In the genomic region with DNA sequence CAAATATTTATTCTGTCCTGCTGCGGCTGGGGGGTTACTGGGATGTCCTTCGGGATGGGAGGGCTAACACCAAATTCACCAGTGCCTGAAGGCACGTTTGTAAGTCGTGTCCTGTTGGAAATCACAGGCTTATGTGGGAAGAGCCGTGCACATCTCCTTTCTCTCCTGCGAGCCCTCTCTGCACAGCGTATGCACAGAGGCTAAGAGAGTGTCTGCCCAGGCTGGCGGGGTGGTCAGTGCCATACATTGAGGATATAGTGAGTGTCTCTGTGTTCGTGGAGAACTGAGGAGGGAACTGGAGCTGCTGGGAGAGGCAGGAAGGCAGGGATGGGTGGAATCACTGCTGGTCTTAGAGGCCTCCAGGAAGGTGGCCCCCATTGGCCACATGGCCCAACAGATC, we compare ENCODE assay signal across 19 cellular contexts.
DNase-seq lines count a peak whose midpoint lies in the region; ATAC-seq, FAIRE-seq and TF ChIP-seq lines count a peak whose summit lies in the region.
"Had no signal": no experiment of that assay in that cellular context is flagged by ENCODE, and none has a peak within 500 bp of the region (broad histone marks: within the 10 kb centered on the region; RNA-seq: fewer than 3 reads in every experiment).

No MANE protein-coding gene starts in this region.

- H3K4me1 Mint-ChIP-seq in stimulated activated memory B cell treated with anti-CD40 and anti-IgM and Interleukin-4, amounts not matched to agents 10 μg/mL and 1 μg/mL and 100 μg/mL, for 72 hours, result peaks cover 41% of the 10 kb centered on the region
- peaks cover 6% of the 10 kb centered on the region for H3K4me1 Mint-ChIP-seq in CD8-positive, alpha-beta T cell (ENCODE audit: low read depth)

- no peaks in the 10 kb centered on the region for H3K9me3 Mint-ChIP-seq in stimulated activated memory B cell treated with anti-CD40 and anti-IgM and Interleukin-4, amounts not matched to agents 10 μg/mL and 1 μg/mL and 100 μg/mL, for 72 hours
- no peaks in the 10 kb centered on the region for H3K9me3 Mint-ChIP-seq in CD8-positive, alpha-beta T cell
- H3K9me3 Mint-ChIP-seq: GM23338, IgD-negative memory B cell had no signal

- DNase-seq in SK-N-SH, result peak; percentile 19
- peak; percentile 9 for DNase-seq in GM12891 (ENCODE audit: insufficient read length, low spot score)
- DNase-seq in body of pancreas, result no peak
- no peak for DNase-seq in CD8-positive, alpha-beta T cell
- no peak for DNase-seq in PC-3
- DNase-seq: EL, HCEC 1CT, Karpas-422, NCI-H1417 treated with DMSO at 0.1 percent for 48 hours, NCI-H187 treated with DMSO at 0.1 percent for 48 hours, NCI-H226, NCI-H524 treated with DMSO at 0.1 percent for 48 hours had no signal

- H3K27ac ChIP-seq in SK-N-SH (ENCODE audit: low read depth in 2 of 2, low read length in 1 of 2) (no peak overlapping the region), body of pancreas (peak overlapping the region in 3 of 4 donors; percentile 50 to 79 (median 75)), PC-3 (ENCODE audit: low read length) (no peak overlapping the region)
- H3K27ac ChIP-seq in CD8-positive, alpha-beta T cell (ENCODE audit: low read depth, low read length), result no peak overlapping the region
- H3K27ac ChIP-seq: 22Rv1 had no signal

- intact Hi-C loops in body of pancreas (cut with DNase I) (no loop called here), PC-3 (cut with micrococcal nuclease) (no loop called here)
- intact Hi-C loops in CD8-positive, alpha-beta T cell (cut with DNase I, micrococcal nuclease), result no loop called here

- no peaks in the 10 kb centered on the region for H3K9me2 ChIP-seq in SK-N-SH
- no peaks in the 10 kb centered on the region for H3K9me2 ChIP-seq in PC-3 (replicated peaks; ENCODE audit: low read length)

- POLR2A ChIA-PET in SK-N-SH (lab: Yijun Ruan, JAX), result no interaction called here
- POLR2A ChIA-PET in CD8-positive, alpha-beta T cell (lab: Charles Lee), result no interaction called here
- POLR2A ChIA-PET in PC-3 (lab: Charles Lee; ENCODE audit: unreplicated experiment), result no interaction called here

- peak overlapping the region; percentile 1 for H3K27ac Mint-ChIP-seq in stimulated activated memory B cell treated with anti-CD40 and anti-IgM and Interleukin-4, amounts not matched to agents 10 μg/mL and 1 μg/mL and 100 μg/mL, for 72 hours
- no peak overlapping the region for H3K27ac Mint-ChIP-seq in CD8-positive, alpha-beta T cell
- H3K27ac Mint-ChIP-seq: GM23338 had no signal

- H3K36me3 ChIP-seq in SK-N-SH (replicated peaks in 1 of 2; ENCODE audit: control insufficient read depth in 1 of 2, insufficient read depth in 2 of 2, low read length in 1 of 2) (no peaks in the 10 kb centered on the region), body of pancreas (replicated peaks in 1 of 2; ENCODE audit: insufficient read depth in 1 of 2, low read depth in 2 of 2) (no peaks in the 10 kb centered on the region), PC-3 (ENCODE audit: low read depth, low read length) (no peaks in the 10 kb centered on the region)
- H3K36me3 ChIP-seq in CD8-positive, alpha-beta T cell (ENCODE audit: insufficient read depth, low read length), result no peaks in the 10 kb centered on the region

- TF ChIP-seq POLR2A in GM12891 (IDR thresholded peaks at IDR 0.05; ENCODE audit: low read depth, low read length), result no peak
- TF ChIP-seq POLR2A in body of pancreas (IDR thresholded peaks at IDR 0.05), result no peak

- no peak for FAIRE-seq in GM12891 (lab: Jason Lieb, UNC)

- 46% methylated on average over 9 of the region's 9 CpGs for WGBS in SK-N-SH (ENCODE audit: low lambda C conversion rate)
- 82 to 90% methylated on average over 9 of the region's 9 CpGs for WGBS in body of pancreas, 2 donors

- H3K4me3 Mint-ChIP-seq in stimulated activated memory B cell treated with anti-CD40 and anti-IgM and Interleukin-4, amounts not matched to agents 10 μg/mL and 1 μg/mL and 100 μg/mL, for 72 hours, result no peak overlapping the region
- no peak overlapping the region for H3K4me3 Mint-ChIP-seq in CD8-positive, alpha-beta T cell
- H3K4me3 Mint-ChIP-seq: GM23338 had no signal

- TF ChIP-seq EP300 in SK-N-SH (IDR thresholded peaks at IDR 0.05; ENCODE audit: borderline replicate concordance in 1 of 2, low read depth in 1 of 2, low read length in 1 of 2), result no peak

- H4K20me1 ChIP-seq in SK-N-SH (ENCODE audit: insufficient read depth), result no peaks in the 10 kb centered on the region
- H4K20me1 ChIP-seq in PC-3 (ENCODE audit: low read length), result no peaks in the 10 kb centered on the region

- BruUV-seq in PC-3 (replicated peaks; lab: Mats Ljungman, UMichigan), result no TSS peak

- H3K4me3 ChIP-seq in SK-N-SH (ENCODE audit: low read depth in 2 of 2, low read length in 1 of 2), result no peak overlapping the region
- H3K4me3 ChIP-seq in body of pancreas, result no peak overlapping the region
- no peak overlapping the region for H3K4me3 ChIP-seq in CD8-positive, alpha-beta T cell (ENCODE audit: low read depth, low read length)
- no peak overlapping the region for H3K4me3 ChIP-seq in PC-3 (ENCODE audit: low read length)
- H3K4me3 ChIP-seq: GM23338 had no signal

- peaks cover 0 to 5% of the 10 kb centered on the region in 2 experiments; a peak in 1 of 4 replicates for H3K4me1 ChIP-seq in SK-N-SH (ENCODE audit: control insufficient read depth in 1 of 2, insufficient read depth in 2 of 2, low read depth in 1 of 2, low read length in 1 of 2)
- H3K4me1 ChIP-seq in body of pancreas, result peaks cover 17% of the 10 kb centered on the region
- no peaks in the 10 kb centered on the region for H3K4me1 ChIP-seq in CD8-positive, alpha-beta T cell (ENCODE audit: insufficient read depth, low read length)
- no peaks in the 10 kb centered on the region for H3K4me1 ChIP-seq in PC-3 (ENCODE audit: insufficient read depth, low read length)

- H3K79me2 ChIP-seq in SK-N-SH (ENCODE audit: insufficient read depth) (no peaks in the 10 kb centered on the region), PC-3 (ENCODE audit: low read length) (no peaks in the 10 kb centered on the region)

- H3F3A ChIP-seq in SK-N-SH (replicated peaks; ENCODE audit: insufficient read depth) (no peaks in the 10 kb centered on the region), PC-3 (ENCODE audit: low read length, unreplicated experiment) (no peaks in the 10 kb centered on the region)

- H3K9ac ChIP-seq in SK-N-SH, result no peak overlapping the region
- no peak overlapping the region for H3K9ac ChIP-seq in PC-3 (ENCODE audit: low read length)

- H3K9me3 ChIP-seq in SK-N-SH (no peaks in the 10 kb centered on the region), body of pancreas (no peaks in the 10 kb centered on the region), PC-3 (ENCODE audit: low read length) (no peaks in the 10 kb centered on the region)
- H3K9me3 ChIP-seq in CD8-positive, alpha-beta T cell (ENCODE audit: low read length), result no peaks in the 10 kb centered on the region

- H3K27me3 ChIP-seq in SK-N-SH (ENCODE audit: insufficient read depth) (no peaks in the 10 kb centered on the region), body of pancreas (no peaks in the 10 kb centered on the region), PC-3 (ENCODE audit: low read length) (no peaks in the 10 kb centered on the region)
- H3K27me3 ChIP-seq in CD8-positive, alpha-beta T cell (ENCODE audit: insufficient read depth, low read length), result no peaks in the 10 kb centered on the region

- TF ChIP-seq CTCF in SK-N-SH (IDR thresholded peaks at IDR 0.05), result no peak
- TF ChIP-seq CTCF in body of pancreas (IDR thresholded peaks at IDR 0.05), result no peak
- TF ChIP-seq CTCF in CD8-positive, alpha-beta T cell (IDR thresholded peaks at IDR 0.05), result no peak
- TF ChIP-seq CTCF in PC-3 (conservative IDR thresholded peaks at IDR 0.05; ENCODE audit: low read depth, low read length), result no peak

- CTCF ChIA-PET in SK-N-SH (lab: Yijun Ruan, JAX) (no interaction called here), PC-3 (lab: Charles Lee) (no interaction called here)
- CTCF ChIA-PET in CD8-positive, alpha-beta T cell (lab: Charles Lee), result interaction anchor here (1.0 kb wide), 1 partner anchor 11 kb away, joined by 3 read pairs; no protein-coding TSS in a partner anchor

- H3K27me3 Mint-ChIP-seq in stimulated activated memory B cell treated with anti-CD40 and anti-IgM and Interleukin-4, amounts not matched to agents 10 μg/mL and 1 μg/mL and 100 μg/mL, for 72 hours, result peaks cover 52% of the 10 kb centered on the region
- H3K27me3 Mint-ChIP-seq in CD8-positive, alpha-beta T cell (ENCODE audit: low read depth), result peaks cover 6% of the 10 kb centered on the region

- ATAC-seq in SK-N-SH treated with all-trans-retinoic acid at 6 μM for 48 hours, result no peak
- ATAC-seq in body of pancreas, result no peak
- no peak for ATAC-seq in stimulated activated memory B cell treated with anti-CD40 and anti-IgM and Interleukin-4, amounts not matched to agents 10 μg/mL and 1 μg/mL and 100 μg/mL, for 72 hours
- ATAC-seq in HG03097 (IDR thresholded peaks at IDR 0.05; ENCODE audit: low FRiP score, unreplicated experiment), result no peak
- no peak for ATAC-seq in CD8-positive, alpha-beta T cell
- no peak for ATAC-seq in PC-3
- ATAC-seq: GM23338, Panc1 had no signal

- no peak overlapping the region for H2AFZ ChIP-seq in SK-N-SH (ENCODE audit: low read depth)
- H2AFZ ChIP-seq in PC-3 (ENCODE audit: low read length), result no peak overlapping the region
- H2AFZ ChIP-seq: GM23338 had no signal

- peaks cover 5% of the 10 kb centered on the region for H3K36me3 Mint-ChIP-seq in stimulated activated memory B cell treated with anti-CD40 and anti-IgM and Interleukin-4, amounts not matched to agents 10 μg/mL and 1 μg/mL and 100 μg/mL, for 72 hours
- no peaks in the 10 kb centered on the region for H3K36me3 Mint-ChIP-seq in CD8-positive, alpha-beta T cell
- H3K36me3 Mint-ChIP-seq: IgD-negative memory B cell had no signal

- TF ChIP-seq RAD21 in SK-N-SH (IDR thresholded peaks at IDR 0.05; ENCODE audit: low read length), result no peak

- H3K4me2 ChIP-seq in SK-N-SH (no peak overlapping the region), PC-3 (ENCODE audit: low read length) (no peak overlapping the region)
- H3K4me2 ChIP-seq: GM23338 had no signal

TF ChIP-seq in GM12891, 5 proteins besides CTCF, POLR2A, EP300 and RAD21:
- TF ChIP-seq POLR2AphosphoS5 (IDR thresholded peaks at IDR 0.05; ENCODE audit: low read depth, low read length) (no peak), SPI1 (IDR thresholded peaks at IDR 0.05; ENCODE audit: low read depth, low read length) (no peak), POU2F2 (IDR thresholded peaks at IDR 0.05; ENCODE audit: low read depth, low read length) (no peak), PAX5 (IDR thresholded peaks at IDR 0.05; ENCODE audit: insufficient read depth, low read length, severe bottlenecking) (no peak)

Comparison
In these comparisons a context has a peak if more than half of its experiments do, and no peak if none do; other contexts are left out.
1. DNase-seq: peak in SK-N-SH (single experiment) and GM12891 (single experiment); none in body of pancreas (0 of 4), CD8-positive, alpha-beta T cell (0 of 7) and PC-3 (single experiment).
2. H3K27ac ChIP-seq: peak in body of pancreas (3 of 4); none in SK-N-SH (0 of 2), CD8-positive, alpha-beta T cell (single experiment) and PC-3 (single experiment).